Comparison of ENCODE assay signal across 8 cellular contexts in genomic region chr6:113860165-113860955, GRCh38.
DNase-seq lines count a peak whose midpoint lies in the region; ATAC-seq and TF ChIP-seq lines count a peak whose summit lies in the region.

No MANE protein-coding gene starts in this region.

- no peaks in the 10 kb centered on the region for H3K36me3 Mint-ChIP-seq in activated T-cell treated with anti-CD3 and anti-CD28 coated beads, Interleukin-2, amount 50 U/mL, for 24 hours (ENCODE audit: low read depth)
- peaks cover 4 to 19% of the 10 kb centered on the region in 2 donors for H3K36me3 Mint-ChIP-seq in stimulated activated naive B cell treated with anti-CD40 and anti-IgM and Interleukin-4, amounts not matched to agents 10 μg/mL and 1 μg/mL and 100 μg/mL, for 72 hours

- H3K9me3 Mint-ChIP-seq in activated T-cell treated with anti-CD3 and anti-CD28 coated beads, Interleukin-2, amount 50 U/mL, for 24 hours = no peaks in the 10 kb centered on the region
- H3K9me3 Mint-ChIP-seq in stimulated activated naive B cell treated with anti-CD40 and anti-IgM and Interleukin-4, amounts not matched to agents 10 μg/mL and 1 μg/mL and 100 μg/mL, for 72 hours = no peaks in the 10 kb centered on the region

- no peak overlapping the region for H3K27ac Mint-ChIP-seq in activated T-cell treated with anti-CD3 and anti-CD28 coated beads, Interleukin-2, amount 50 U/mL, for 24 hours
- peak overlapping the region; percentile 95 for H3K27ac Mint-ChIP-seq in stimulated activated naive B cell treated with anti-CD40 and anti-IgM and Interleukin-4, amounts not matched to agents 10 μg/mL and 1 μg/mL and 100 μg/mL, for 72 hours

- peak overlapping the region; percentile 90 for H3K4me3 ChIP-seq in astrocyte of the cerebellum (ENCODE audit: low read depth, low read length)

- H3K4me3 Mint-ChIP-seq in activated T-cell treated with anti-CD3 and anti-CD28 coated beads, Interleukin-2, amount 50 U/mL, for 24 hours = peak overlapping the region; percentile 19
- H3K4me3 Mint-ChIP-seq in stimulated activated naive B cell treated with anti-CD40 and anti-IgM and Interleukin-4, amounts not matched to agents 10 μg/mL and 1 μg/mL and 100 μg/mL, for 72 hours = peak overlapping the region; percentile 76 to 79

- no peak for ATAC-seq in stimulated activated naive B cell treated with anti-CD40 and anti-IgM and Interleukin-4, amounts not matched to agents 10 μg/mL and 1 μg/mL and 100 μg/mL, for 72 hours (replicated peaks)
- ATAC-seq in HG02623 (IDR thresholded peaks at IDR 0.05; ENCODE audit: unreplicated experiment) (no peak), HG03280 (IDR thresholded peaks at IDR 0.05; ENCODE audit: unreplicated experiment) (no peak), GM21423 (IDR thresholded peaks at IDR 0.05; ENCODE audit: unreplicated experiment) (no peak)

- no peak for DNase-seq in activated T-cell treated with anti-CD3 and anti-CD28 coated beads, Interleukin-2, amount 50 U/mL, for 24 hours
- DNase-seq in activated T-cell treated with anti-CD3 and anti-CD28 coated beads for 4 hours = no peak
- DNase-seq in astrocyte of the cerebellum (ENCODE audit: low read depth) = no peak
- DNase-seq in iris pigment epithelial cell (ENCODE audit: low read depth) = peak; percentile 48
- DNase-seq in stimulated activated naive B cell treated with anti-CD40 and anti-IgM and Interleukin-4, amounts not matched to agents 10 μg/mL and 1 μg/mL and 100 μg/mL, for 72 hours = no peak

- no peak for TF ChIP-seq CTCF in astrocyte of the cerebellum (IDR thresholded peaks at IDR 0.05; ENCODE audit: low read depth, low read length, missing control alignments)

- in situ Hi-C loops in astrocyte of the cerebellum (cut with HindIII; ENCODE audit: low sequenced_read_pairs) = no loop called here

- peaks cover 37% of the 10 kb centered on the region for H3K27me3 Mint-ChIP-seq in activated T-cell treated with anti-CD3 and anti-CD28 coated beads, Interleukin-2, amount 50 U/mL, for 24 hours
- no peaks in the 10 kb centered on the region for H3K27me3 Mint-ChIP-seq in stimulated activated naive B cell treated with anti-CD40 and anti-IgM and Interleukin-4, amounts not matched to agents 10 μg/mL and 1 μg/mL and 100 μg/mL, for 72 hours

- peaks cover 18% of the 10 kb centered on the region for H3K4me1 Mint-ChIP-seq in activated T-cell treated with anti-CD3 and anti-CD28 coated beads, Interleukin-2, amount 50 U/mL, for 24 hours (ENCODE audit: low read depth)
- H3K4me1 Mint-ChIP-seq in stimulated activated naive B cell treated with anti-CD40 and anti-IgM and Interleukin-4, amounts not matched to agents 10 μg/mL and 1 μg/mL and 100 μg/mL, for 72 hours = peaks cover 10 to 23% of the 10 kb centered on the region in 2 donors
